In genomic region chrX:13026877-13027652, GRCh38 we compare ENCODE assay signal across 23 cellular contexts. TPM values are rescaled to one million over a fixed set of nuclear protein-coding genes. Genes with fewer than 3 reads are reported as not detected.
DNase-seq lines count a peak whose midpoint lies in the region; ATAC-seq, FAIRE-seq and TF ChIP-seq lines count a peak whose summit lies in the region.
"Had no signal": no experiment of that assay in that cellular context is flagged by ENCODE, and none has a peak within 500 bp of the region (broad histone marks: within the 10 kb centered on the region; RNA-seq: fewer than 3 reads in every experiment).

No MANE protein-coding gene starts in this region.

- H3K9me3 ChIP-seq in CD4-positive, alpha-beta memory T cell (ENCODE audit: control insufficient read depth in 1 of 2, low read length in 2 of 2): no peaks in the 10 kb centered on the region
- no peaks in the 10 kb centered on the region for H3K9me3 ChIP-seq in neural progenitor cell (ENCODE audit: low read depth)
- no peaks in the 10 kb centered on the region for H3K9me3 ChIP-seq in upper lobe of right lung
- H3K9me3 ChIP-seq: HAP-1 had no signal

- H4K20me1 ChIP-seq in neural progenitor cell (ENCODE audit: low read depth): no peaks in the 10 kb centered on the region

- peak overlapping the region in 3 of 8 donors; percentile 11 to 21 (median 13) for H3K4me3 Mint-ChIP-seq in CD4-positive, alpha-beta memory T cell
- no peak overlapping the region for H3K4me3 Mint-ChIP-seq in activated CD4-positive, alpha-beta memory T cell treated with anti-CD3 and anti-CD28 coated beads, Interleukin-2, amount 10 ng/mL, durations not matched to agents 7 days and 5 days
- H3K4me3 Mint-ChIP-seq in immature natural killer cell (peak overlapping the region; percentile 34 to 62 (median 56)), neural progenitor cell (no peak overlapping the region)

- no peak overlapping the region for H3K4me2 ChIP-seq in neural progenitor cell
- H3K4me2 ChIP-seq: KMS-11 had no signal

- no peaks in the 10 kb centered on the region for H3K36me3 Mint-ChIP-seq in CD4-positive, alpha-beta memory T cell
- H3K36me3 Mint-ChIP-seq in activated CD4-positive, alpha-beta memory T cell treated with anti-CD3 and anti-CD28 coated beads, Interleukin-2, amount 10 ng/mL, durations not matched to agents 7 days and 5 days (ENCODE audit: low read depth): peaks cover 11% of the 10 kb centered on the region
- H3K36me3 Mint-ChIP-seq in immature natural killer cell: no peaks in the 10 kb centered on the region
- H3K36me3 Mint-ChIP-seq in neural progenitor cell: no peaks in the 10 kb centered on the region
- H3K36me3 Mint-ChIP-seq: naive B cell had no signal

- peaks cover 47 to 92% (median 70%) of the 10 kb centered on the region in 4 donors for H3K4me1 Mint-ChIP-seq in CD4-positive, alpha-beta memory T cell
- H3K4me1 Mint-ChIP-seq in activated CD4-positive, alpha-beta memory T cell treated with anti-CD3 and anti-CD28 coated beads, Interleukin-2, amount 10 ng/mL, durations not matched to agents 7 days and 5 days: peaks cover 65% of the 10 kb centered on the region
- peaks cover 61 to 69% of the 10 kb centered on the region in 2 donors for H3K4me1 Mint-ChIP-seq in immature natural killer cell
- H3K4me1 Mint-ChIP-seq in neural progenitor cell: peaks cover 35% of the 10 kb centered on the region

- no peaks in the 10 kb centered on the region for H3K79me2 ChIP-seq in neural progenitor cell (ENCODE audit: low read depth)

- peaks cover 0 to 3% (median 0%) of the 10 kb centered on the region in 8 donors for H3K9me3 Mint-ChIP-seq in CD4-positive, alpha-beta memory T cell
- no peaks in the 10 kb centered on the region for H3K9me3 Mint-ChIP-seq in activated CD4-positive, alpha-beta memory T cell treated with anti-CD3 and anti-CD28 coated beads, Interleukin-2, amount 10 ng/mL, durations not matched to agents 7 days and 5 days
- H3K9me3 Mint-ChIP-seq in immature natural killer cell (peaks cover 0 to 2% (median 0%) of the 10 kb centered on the region in 6 donors), neural progenitor cell (no peaks in the 10 kb centered on the region)

- POLR2A ChIA-PET in CD4-positive, alpha-beta memory T cell (lab: Charles Lee; ENCODE audit: partially characterized antibody): interaction anchor here (0.6 to 13.7 kb wide), 10 partner anchors 9 to 64 kb away, joined by 3 to 218 read pairs (median 4); partner anchors contain the start of gene TMSB4X
- POLR2A ChIA-PET in activated CD4-positive, alpha-beta memory T cell treated with anti-CD3 and anti-CD28 coated beads, Interleukin-2, amount 10 ng/mL, durations not matched to agents 7 days and 5 days (lab: Charles Lee): interaction anchor here (0.8 to 1.4 kb wide), 6 partner anchors 14 to 65 kb away, joined by 3 to 5 read pairs (median 4); partner anchors contain the start of gene TMSB4X

- peak overlapping the region; percentile 76 to 98 (median 89) for H3K27ac Mint-ChIP-seq in CD4-positive, alpha-beta memory T cell
- peak overlapping the region; percentile 56 for H3K27ac Mint-ChIP-seq in activated CD4-positive, alpha-beta memory T cell treated with anti-CD3 and anti-CD28 coated beads, Interleukin-2, amount 10 ng/mL, durations not matched to agents 7 days and 5 days
- peak overlapping the region; percentile 53 to 88 (median 78) for H3K27ac Mint-ChIP-seq in immature natural killer cell
- no peak overlapping the region for H3K27ac Mint-ChIP-seq in neural progenitor cell
- H3K27ac Mint-ChIP-seq: progenitor cell of endocrine pancreas had no signal

- CTCF ChIA-PET in CD4-positive, alpha-beta memory T cell (lab: Charles Lee; ENCODE audit: partially characterized antibody): interaction anchor here (0.7 to 1.9 kb wide), 4 partner anchors 25 to 64 kb away, joined by 3 to 9 read pairs (median 3); no protein-coding TSS in a partner anchor
- CTCF ChIA-PET in activated CD4-positive, alpha-beta memory T cell treated with anti-CD3 and anti-CD28 coated beads, Interleukin-2, amount 10 ng/mL, durations not matched to agents 7 days and 5 days (lab: Charles Lee): interaction anchor here (1.6 kb wide), 1 partner anchor 64 kb away, joined by 3 read pairs; no protein-coding TSS in a partner anchor

- no peaks in the 10 kb centered on the region for H3K36me3 ChIP-seq in CD4-positive, alpha-beta memory T cell (ENCODE audit: insufficient read depth, low read length)
- H3K36me3 ChIP-seq in neural progenitor cell (no peaks in the 10 kb centered on the region), upper lobe of right lung (no peaks in the 10 kb centered on the region)
- H3K36me3 ChIP-seq: HAP-1 had no signal

- DNase-seq in CD4-positive, alpha-beta memory T cell: peak in 1 of 5 donors; percentile 19
- no peak for DNase-seq in GM19239 (ENCODE audit: insufficient read length, low spot score)
- DNase-seq in activated CD4-positive, alpha-beta memory T cell treated with anti-CD3 and anti-CD28 coated beads, Interleukin-2, amount 10 ng/mL, durations not matched to agents 7 days and 5 days: no peak
- peak; percentile 37 to 41 (median 38) for DNase-seq in immature natural killer cell
- no peak for DNase-seq in neural progenitor cell (ENCODE audit: low spot score)
- DNase-seq in SHP77 treated with DMSO at 0.1 percent for 48 hours (lab: John Stamatoyannopoulos, UW): no peak
- DNase-seq in NCI-H526 (lab: John Stamatoyannopoulos, UW): no peak
- no peak for DNase-seq in upper lobe of right lung
- DNase-seq: activated CD4-positive, alpha-beta T cell treated with anti-CD3 and anti-CD28 coated beads, Interleukin-2, amount 50 U/mL, for 4 hours; naive B cell; NCI-H1105; NCI-H2171; NCI-H774; PC-3; stimulated activated CD4-positive, alpha-beta T cell treated with anti-CD3 and anti-CD28 coated beads, Interleukin-4, amount 100 ng/mL, for 1 hour had no signal

- H3K27me3 Mint-ChIP-seq in CD4-positive, alpha-beta memory T cell: no peaks in the 10 kb centered on the region
- H3K27me3 Mint-ChIP-seq in activated CD4-positive, alpha-beta memory T cell treated with anti-CD3 and anti-CD28 coated beads, Interleukin-2, amount 10 ng/mL, durations not matched to agents 7 days and 5 days: no peaks in the 10 kb centered on the region
- H3K27me3 Mint-ChIP-seq in immature natural killer cell (ENCODE audit: low read depth in 3 of 3): peaks cover 2 to 19% (median 10%) of the 10 kb centered on the region in 3 donors
- peaks cover 2% of the 10 kb centered on the region for H3K27me3 Mint-ChIP-seq in neural progenitor cell (ENCODE audit: insufficient read depth, low read depth)
- H3K27me3 Mint-ChIP-seq: progenitor cell of endocrine pancreas had no signal

- H3K27me3 ChIP-seq in CD4-positive, alpha-beta memory T cell (ENCODE audit: insufficient read depth, low read length): no peaks in the 10 kb centered on the region
- H3K27me3 ChIP-seq in neural progenitor cell (no peaks in the 10 kb centered on the region), upper lobe of right lung (no peaks in the 10 kb centered on the region)

- H3F3A ChIP-seq in neural progenitor cell (ENCODE audit: low read depth): peaks cover 17% of the 10 kb centered on the region

- FAIRE-seq in GM19239 (lab: Jason Lieb, UNC): peak; percentile 76
- FAIRE-seq: colon, islet of Langerhans had no signal

- peak overlapping the region; percentile 54 for H3K27ac ChIP-seq in CD4-positive, alpha-beta memory T cell (ENCODE audit: low read depth, low read length)
- no peak overlapping the region for H3K27ac ChIP-seq in neural progenitor cell
- H3K27ac ChIP-seq in upper lobe of right lung: no peak overlapping the region
- H3K27ac ChIP-seq: KMS-11, SK-N-MC had no signal

- no peak overlapping the region for H3K9ac ChIP-seq in neural progenitor cell
- H3K9ac ChIP-seq: KMS-11 had no signal

- TF ChIP-seq CTCF in neural progenitor cell (IDR thresholded peaks at IDR 0.05): no peak
- TF ChIP-seq CTCF in upper lobe of right lung (IDR thresholded peaks at IDR 0.05): no peak

- H2AFZ ChIP-seq in neural progenitor cell (replicated peaks): no peak overlapping the region

- no peak for ATAC-seq in upper lobe of right lung
- ATAC-seq: PC-3 had no signal

- intact Hi-C loops in CD4-positive, alpha-beta memory T cell (cut with micrococcal nuclease): loop anchor here (1.0 to 2.0 kb wide), 4 partner anchors 14 to 81 kb away; no protein-coding TSS in a partner anchor
- intact Hi-C loops in upper lobe of right lung (cut with DNase I): no loop called here

- H3K4me1 ChIP-seq in CD4-positive, alpha-beta memory T cell (ENCODE audit: insufficient read depth, low read length): peaks cover 94% of the 10 kb centered on the region
- peaks cover 22% of the 10 kb centered on the region for H3K4me1 ChIP-seq in neural progenitor cell
- H3K4me1 ChIP-seq in upper lobe of right lung: peaks cover 14% of the 10 kb centered on the region

- H3K4me3 ChIP-seq in CD4-positive, alpha-beta memory T cell (ENCODE audit: low read length in 2 of 2): no peak overlapping the region
- H3K4me3 ChIP-seq in neural progenitor cell (no peak overlapping the region), upper lobe of right lung (no peak overlapping the region)
- H3K4me3 ChIP-seq: HAP-1, SK-N-MC, skin epidermis had no signal

RNA-seq across cellular contexts. Expression of gene FAM9C, which starts 17.4 kb away (rescaled TPM):
- total RNA-seq in CD4-positive, alpha-beta memory T cell: not detected
- polyA plus RNA-seq in CD4-positive, alpha-beta memory T cell: under 1 TPM in 1 of 2 donors, not detected in 1; 0.34 TPM
- total RNA-seq in activated CD4-positive, alpha-beta memory T cell treated with anti-CD3 and anti-CD28 coated beads, Interleukin-2, amount 10 ng/mL, durations not matched to agents 7 days and 5 days: not detected
- polyA plus RNA-seq in immature natural killer cell: not detected
- total RNA-seq in neural progenitor cell (ENCODE audit: low replicate concordance) (not detected in 2 replicates), upper lobe of right lung (not detected)
- total RNA-seq: lung microvascular endothelial cell, PC-3, progenitor cell of endocrine pancreas had no signal

RNA-seq across cellular contexts. Expression of gene TMSB4X, which starts 52.2 kb away (rescaled TPM):
- total RNA-seq in CD4-positive, alpha-beta memory T cell: 1,000 to 10,000 TPM; 4,851 to 5,116 TPM
- over 10,000 TPM; 27,942 to 36,115 TPM for polyA plus RNA-seq in CD4-positive, alpha-beta memory T cell
- total RNA-seq in activated CD4-positive, alpha-beta memory T cell treated with anti-CD3 and anti-CD28 coated beads, Interleukin-2, amount 10 ng/mL, durations not matched to agents 7 days and 5 days: over 10,000 TPM; 10,813 to 11,021 TPM
- polyA plus RNA-seq in immature natural killer cell: over 10,000 TPM; 26,219 to 39,735 (median 28,691) TPM
- total RNA-seq in neural progenitor cell (ENCODE audit: low replicate concordance): 2,407 and 3,462 TPM in 2 replicates
- total RNA-seq in upper lobe of right lung: 4,663 TPM

Comparison
In these comparisons a context has a peak if more than half of its experiments do, and no peak if none do; other contexts are left out.
1. DNase-seq: peak in immature natural killer cell (3 of 3); none in GM19239 (single experiment), activated CD4-positive, alpha-beta memory T cell treated with anti-CD3 and anti-CD28 coated beads, Interleukin-2, amount 10 ng/mL, durations not matched to agents 7 days and 5 days (single experiment), neural progenitor cell (single experiment), SHP77 treated with DMSO at 0.1 percent for 48 hours (single experiment), NCI-H526 (0 of 2) and upper lobe of right lung (single experiment).
2. H3K4me3 Mint-ChIP-seq: peak in immature natural killer cell (5 of 5); none in activated CD4-positive, alpha-beta memory T cell treated with anti-CD3 and anti-CD28 coated beads, Interleukin-2, amount 10 ng/mL, durations not matched to agents 7 days and 5 days (single experiment) and neural progenitor cell (single experiment).